Comparison of ENCODE assay signal across 9 cellular contexts in the genomic region with DNA sequence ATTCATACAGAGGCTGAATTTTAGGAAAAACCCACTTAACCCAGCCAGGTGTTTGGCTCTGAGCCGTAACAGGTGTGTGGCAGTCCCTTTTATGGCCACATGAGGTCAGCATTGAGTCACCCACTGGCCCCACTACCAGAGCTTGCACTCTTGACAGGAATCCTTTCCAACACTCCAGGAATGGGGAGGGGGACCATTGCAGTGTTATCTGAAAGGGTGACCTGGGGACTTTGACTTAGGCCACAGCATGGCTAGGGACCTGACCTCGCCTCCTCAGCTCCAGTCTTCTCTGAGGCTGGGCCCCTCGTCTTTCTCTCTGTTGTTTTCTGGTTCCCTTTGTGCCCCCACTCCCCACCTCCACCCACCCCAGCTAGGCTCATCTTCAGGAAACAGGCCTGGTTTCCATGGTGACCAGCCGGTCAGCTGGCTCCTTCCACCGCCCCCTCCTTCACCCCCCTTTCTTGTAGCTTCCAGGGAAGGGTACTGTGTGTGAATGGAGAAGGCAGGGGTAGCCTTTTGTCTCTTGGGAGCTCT. TPM values are rescaled to one million over a fixed set of nuclear protein-coding genes. Genes with fewer than 3 reads are reported as not detected.
DNase-seq lines count a peak whose midpoint lies in the region; TF ChIP-seq lines count a peak whose summit lies in the region.
"Had no signal": no experiment of that assay in that cellular context is flagged by ENCODE, and none has a peak within 500 bp of the region (broad histone marks: within the 10 kb centered on the region; RNA-seq: fewer than 3 reads in every experiment).

No MANE protein-coding gene starts in this region.

- H3K36me3 ChIP-seq in tibial artery, result no peaks in the 10 kb centered on the region

- no peak overlapping the region for H3K27ac Mint-ChIP-seq in chondrocyte (ENCODE audit: unreplicated experiment)
- H3K27ac Mint-ChIP-seq: dendritic cell treated with granulocyte-macrophage colony-stimulating factor and Interleukin-4, amounts not matched to agents 40 ng/mL and 50 ng/mL, for 4 days had no signal

- DNase-seq in NCI-H524 (lab: John Stamatoyannopoulos, UW) (peak; percentile 53 to 81), NCI-H524 treated with DMSO at 0.1 percent for 48 hours (lab: John Stamatoyannopoulos, UW) (no peak), NCI-H1092 treated with DMSO at 0.1 percent for 48 hours (lab: John Stamatoyannopoulos, UW) (peak; percentile 72), UCSD-AML1 (lab: John Stamatoyannopoulos, UW; ENCODE audit: unreplicated experiment) (peak; percentile 45), chondrocyte (ENCODE audit: low spot score) (peak; percentile 25), medulla oblongata (ENCODE audit: extremely low spot score) (peak; percentile 61), tibial artery (no peak), ureter (ENCODE audit: low spot score) (no peak)

- intact Hi-C loops in tibial artery (cut with DNase I; ENCODE audit: low total_unique reads), result loop anchor here (5.0 to 10.0 kb wide), 3 partner anchors 69 to 173 kb away; partner anchors contain the start of gene CDC5L

- peaks cover 28% of the 10 kb centered on the region for H3K4me1 Mint-ChIP-seq in chondrocyte (ENCODE audit: low read depth)

- H3K27ac ChIP-seq in tibial artery, result no peak overlapping the region

- H3K4me3 Mint-ChIP-seq in chondrocyte (ENCODE audit: unreplicated experiment), result no peak overlapping the region
- H3K4me3 Mint-ChIP-seq: dendritic cell treated with granulocyte-macrophage colony-stimulating factor and Interleukin-4, amounts not matched to agents 40 ng/mL and 50 ng/mL, for 4 days had no signal

- H3K4me3 ChIP-seq in tibial artery, result no peak overlapping the region

- TF ChIP-seq CTCF in chondrocyte (IDR thresholded peaks at IDR 0.05) (peak; percentile 94), tibial artery (IDR thresholded peaks at IDR 0.05) (peak; percentile 79 to 90)

- H3K27me3 ChIP-seq in tibial artery, result peaks cover 0 to 52% of the 10 kb centered on the region in 2 donors

- H3K27me3 Mint-ChIP-seq in chondrocyte (ENCODE audit: low read depth), result peaks cover 30% of the 10 kb centered on the region

- H3K36me3 Mint-ChIP-seq in chondrocyte (ENCODE audit: low read depth), result no peaks in the 10 kb centered on the region

- no peaks in the 10 kb centered on the region for H3K9me3 Mint-ChIP-seq in chondrocyte (ENCODE audit: low read depth)
- H3K9me3 Mint-ChIP-seq: dendritic cell treated with granulocyte-macrophage colony-stimulating factor and Interleukin-4, amounts not matched to agents 40 ng/mL and 50 ng/mL, for 4 days had no signal

- H3K9me3 ChIP-seq in tibial artery, result no peaks in the 10 kb centered on the region

- H3K4me1 ChIP-seq in tibial artery, result peaks cover 0 to 45% (median 28%) of the 10 kb centered on the region in 4 donors

RNA-seq across cellular contexts. Expression of gene TMEM151B, which starts 2.1 kb away (rescaled TPM):
- total RNA-seq in chondrocyte, result 0.05 TPM in 1 of 3 replicates, not detected in the others
- total RNA-seq in ureter, result not detected

RNA-seq across cellular contexts. Expression of gene NFKBIE, which starts 2.8 kb away (rescaled TPM):
- total RNA-seq in chondrocyte (3.0 to 7.0 TPM (median 6.2 TPM) in 3 replicates), ureter (8.0 TPM)

RNA-seq across cellular contexts. Expression of gene SLC35B2, which starts 10.8 kb away (rescaled TPM):
- total RNA-seq in chondrocyte (71.5 to 83.1 TPM (median 75.7 TPM) in 3 replicates), ureter (33.6 TPM)

RNA-seq across cellular contexts. Expression of gene HSP90AB1, which starts 21.3 kb away (rescaled TPM):
- 508 to 805 TPM (median 512 TPM) in 3 replicates for total RNA-seq in chondrocyte
- total RNA-seq in ureter, result 936 TPM

RNA-seq across cellular contexts. Expression of gene SLC29A1, which starts 44.8 kb away (rescaled TPM):
- 161 to 231 TPM (median 221 TPM) in 3 replicates for total RNA-seq in chondrocyte
- 58.1 TPM for total RNA-seq in ureter

Comparison
In these comparisons a context has a peak if more than half of its experiments do, and no peak if none do; other contexts are left out.
1. DNase-seq: peak in NCI-H524 (2 of 2), NCI-H1092 treated with DMSO at 0.1 percent for 48 hours (single experiment), UCSD-AML1 (single experiment), chondrocyte (single experiment) and medulla oblongata (single experiment); none in NCI-H524 treated with DMSO at 0.1 percent for 48 hours (single experiment), tibial artery (0 of 2) and ureter (single experiment).